In genomic region chr4:154953691-154954090, GRCh38 we compare ENCODE assay signal across 17 cellular contexts.
"Had no signal": no experiment of that assay in that cellular context is flagged by ENCODE, and none has a peak within 500 bp of the region (broad histone marks: within the 10 kb centered on the region; RNA-seq: fewer than 3 reads in every experiment).

No MANE protein-coding gene starts in this region.

- ATAC-seq: esophagus mucosa; heart right ventricle; left lobe of liver; mucosa of descending colon; naive thymus-derived CD8-positive, alpha-beta T cell; psoas muscle; right lobe of liver; upper lobe of right lung had no signal

- H3K27me3 Mint-ChIP-seq: stimulated activated memory B cell treated with anti-CD40 and anti-IgM and Interleukin-4, amounts not matched to agents 10 μg/mL and 1 μg/mL and 100 μg/mL, for 72 hours; stimulated activated naive CD8-positive, alpha-beta T cell treated with anti-CD3 and anti-CD28 coated beads, Interleukin-15, Interleukin-2, amounts not matched to agents 100 ng/mL and 50 ng/mL, for 24 hours had no signal

- H3K27ac Mint-ChIP-seq: naive thymus-derived CD8-positive, alpha-beta T cell; stimulated activated naive CD8-positive, alpha-beta T cell treated with anti-CD3 and anti-CD28 coated beads, Interleukin-15, Interleukin-2, amounts not matched to agents 100 ng/mL and 50 ng/mL, for 24 hours had no signal

- DNase-seq: dorsolateral prefrontal cortex; effector CD8-positive, alpha-beta T cell; heart right ventricle; hypothalamus; mammary epithelial cell; naive thymus-derived CD8-positive, alpha-beta T cell; psoas muscle; retina; right lobe of liver; stimulated activated CD4-positive, alpha-beta T cell treated with anti-CD3 and anti-CD28 coated beads, Interleukin-4, amount 100 ng/mL, for 1 hour; tibial artery; upper lobe of right lung had no signal

- H3K4me3 Mint-ChIP-seq: naive thymus-derived CD8-positive, alpha-beta T cell; stimulated activated memory B cell treated with anti-CD40 and anti-IgM and Interleukin-4, amounts not matched to agents 10 μg/mL and 1 μg/mL and 100 μg/mL, for 72 hours; stimulated activated naive CD8-positive, alpha-beta T cell treated with anti-CD3 and anti-CD28 coated beads, Interleukin-15, Interleukin-2, amounts not matched to agents 100 ng/mL and 50 ng/mL, for 24 hours had no signal

- H3K36me3 Mint-ChIP-seq: naive thymus-derived CD8-positive, alpha-beta T cell; stimulated activated memory B cell treated with anti-CD40 and anti-IgM and Interleukin-4, amounts not matched to agents 10 μg/mL and 1 μg/mL and 100 μg/mL, for 72 hours had no signal

- H3K4me1 Mint-ChIP-seq: naive thymus-derived CD8-positive, alpha-beta T cell had no signal
